ENCODE assay signal across 27 cellular contexts in the genomic region with DNA sequence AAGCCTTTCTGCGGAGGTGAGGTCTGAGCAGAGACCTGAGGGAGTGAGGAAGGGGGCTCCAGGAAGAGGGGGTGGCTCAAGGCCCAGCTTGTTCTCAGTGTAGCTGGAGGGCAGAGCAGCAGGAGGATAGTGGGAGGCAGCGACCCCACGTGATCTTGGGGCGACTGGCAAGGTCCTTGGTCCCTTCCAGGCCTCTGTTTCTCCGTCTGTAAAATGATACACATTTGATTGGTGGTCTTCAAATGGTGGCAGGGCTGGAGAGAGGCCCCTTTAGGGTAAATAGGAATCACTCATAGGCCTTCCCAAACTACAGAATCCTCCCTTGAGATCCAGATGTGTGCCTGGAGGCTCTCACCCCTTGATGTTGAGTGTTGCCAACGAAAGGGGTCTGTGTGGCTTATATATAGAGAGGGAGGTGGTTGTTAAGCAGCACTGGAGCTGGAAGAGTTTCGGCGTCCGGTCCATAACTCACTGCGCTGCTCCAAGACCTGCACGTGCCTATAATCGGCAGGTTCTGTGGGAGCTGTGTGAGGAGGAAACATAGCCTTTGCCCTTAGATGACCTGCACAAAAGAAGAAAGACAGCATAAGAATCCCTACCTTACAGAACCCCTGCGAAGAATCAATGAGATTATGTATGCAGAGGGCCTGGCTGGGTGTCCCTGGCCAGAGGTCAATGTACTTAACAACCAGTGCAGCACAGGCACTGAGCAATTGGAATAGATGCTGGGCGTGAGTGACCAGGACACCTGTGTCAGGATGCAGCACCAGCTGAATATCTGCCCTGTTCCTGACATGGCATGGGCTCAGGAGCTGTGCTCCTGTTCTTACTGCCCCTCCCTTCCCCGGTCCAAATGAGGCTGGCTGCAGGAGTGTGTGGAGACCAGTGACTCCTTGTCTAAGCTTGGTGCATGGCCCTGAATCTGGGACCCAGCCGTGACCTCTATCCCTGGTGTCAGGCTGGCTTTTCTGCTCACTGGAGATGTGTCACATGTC. TPM values are rescaled to one million over a fixed set of nuclear protein-coding genes. Genes with fewer than 3 reads are reported as not detected.
"Had no signal": no experiment of that assay in that cellular context is flagged by ENCODE, and none has a peak within 500 bp of the region (broad histone marks: within the 10 kb centered on the region; RNA-seq: fewer than 3 reads in every experiment).

No MANE protein-coding gene starts in this region.

- H3K36me3 ChIP-seq: adrenal gland, suprapubic skin, transverse colon had no signal

- H3K9me3 ChIP-seq: adrenal gland, psoas muscle, suprapubic skin, transverse colon had no signal

- H3K4me1 Mint-ChIP-seq: mesothelial cell of epicardium had no signal

- H3K27ac ChIP-seq: adrenal gland, epithelial cell of prostate, psoas muscle, skin epidermis, suprapubic skin, transverse colon, VCaP had no signal

- H3K4me3 Mint-ChIP-seq: activated CD8-positive, alpha-beta T cell treated with anti-CD3 and anti-CD28 coated beads, Interleukin-2, amount 10 ng/mL, durations not matched to agents 7 days and 5 days; mesothelial cell of epicardium; nephron progenitor cell; stimulated activated naive CD8-positive, alpha-beta T cell treated with anti-CD3 and anti-CD28 coated beads, Interleukin-15, Interleukin-2, amounts not matched to agents 100 ng/mL and 50 ng/mL, for 24 hours had no signal

- H3K9me3 Mint-ChIP-seq: activated naive CD4-positive, alpha-beta T cell treated with anti-CD3 and anti-CD28 coated beads, Interleukin-2, amount 50 U/mL, for 72 hours; mesothelial cell of epicardium; nephron progenitor cell; stimulated activated naive CD8-positive, alpha-beta T cell treated with anti-CD3 and anti-CD28 coated beads, Interleukin-15, Interleukin-2, amounts not matched to agents 100 ng/mL and 50 ng/mL, for 24 hours had no signal

- H3K27ac Mint-ChIP-seq: activated CD8-positive, alpha-beta T cell treated with anti-CD3 and anti-CD28 coated beads, Interleukin-2, amount 10 ng/mL, durations not matched to agents 7 days and 5 days; activated naive CD4-positive, alpha-beta T cell treated with anti-CD3 and anti-CD28 coated beads, Interleukin-2, amount 50 U/mL, for 72 hours; mesothelial cell of epicardium; nephron progenitor cell; stimulated activated naive CD8-positive, alpha-beta T cell treated with anti-CD3 and anti-CD28 coated beads, Interleukin-15, Interleukin-2, amounts not matched to agents 100 ng/mL and 50 ng/mL, for 24 hours had no signal

- H3K4me1 ChIP-seq: adrenal gland, psoas muscle, suprapubic skin, transverse colon had no signal

- FAIRE-seq: astrocyte, bronchial epithelial cell had no signal

- DNase-seq: activated CD4-positive, alpha-beta T cell treated with anti-CD3 and anti-CD28 coated beads for 4 hours; activated CD8-positive, alpha-beta memory T cell treated with anti-CD3 and anti-CD28 coated beads, Interleukin-2, amount 50 U/mL, for 4 hours; activated CD8-positive, alpha-beta T cell treated with anti-CD3 and anti-CD28 coated beads, Interleukin-2, amount 10 ng/mL, durations not matched to agents 7 days and 5 days; activated gamma-delta T cell; activated T-cell treated with anti-CD3 and anti-CD28 coated beads, Interleukin-2, amount 50 U/mL, for 48 hours; foreskin fibroblast; nephron progenitor cell; psoas muscle; stimulated activated CD4-positive, alpha-beta T cell treated with anti-CD3 and anti-CD28 coated beads, Interleukin-2, amount 100 ng/mL, for 48 hours; SW 1271; T-helper 2 cell; transverse colon had no signal

- ATAC-seq: activated CD8-positive, alpha-beta T cell treated with anti-CD3 and anti-CD28 coated beads, Interleukin-2, amount 10 ng/mL, durations not matched to agents 7 days and 5 days; activated naive CD4-positive, alpha-beta T cell treated with anti-CD3 and anti-CD28 coated beads, Interleukin-2, amount 50 U/mL, for 72 hours; psoas muscle; right cardiac atrium had no signal

- H3K27me3 ChIP-seq: adrenal gland, transverse colon had no signal

- H3K4me3 ChIP-seq: adrenal gland, lung, psoas muscle, skin epidermis, suprapubic skin, transverse colon had no signal

- H3K36me3 Mint-ChIP-seq: activated naive CD4-positive, alpha-beta T cell treated with anti-CD3 and anti-CD28 coated beads, Interleukin-2, amount 50 U/mL, for 72 hours; mesothelial cell of epicardium had no signal

RNA-seq across cellular contexts. Expression of a gene that starts 28.7 kb away (rescaled TPM):
- total RNA-seq: activated CD8-positive, alpha-beta T cell treated with anti-CD3 and anti-CD28 coated beads, Interleukin-2, amount 10 ng/mL, durations not matched to agents 7 days and 5 days; activated naive CD4-positive, alpha-beta T cell treated with anti-CD3 and anti-CD28 coated beads, Interleukin-2, amount 50 U/mL, for 72 hours; adrenal gland; astrocyte; bronchial epithelial cell; dermis microvascular lymphatic vessel endothelial cell; glomerular endothelial cell; osteocyte; psoas muscle; right cardiac atrium; suprapubic skin; transverse colon had no signal
- polyA plus RNA-seq: adrenal gland, lung, psoas muscle, right cardiac atrium had no signal

RNA-seq across cellular contexts. Expression of a gene that starts 31.5 kb away (rescaled TPM):
- total RNA-seq: activated CD8-positive, alpha-beta T cell treated with anti-CD3 and anti-CD28 coated beads, Interleukin-2, amount 10 ng/mL, durations not matched to agents 7 days and 5 days; activated naive CD4-positive, alpha-beta T cell treated with anti-CD3 and anti-CD28 coated beads, Interleukin-2, amount 50 U/mL, for 72 hours; astrocyte; bronchial epithelial cell; dermis microvascular lymphatic vessel endothelial cell; glomerular endothelial cell; osteocyte; psoas muscle; suprapubic skin had no signal
